ENCODE assay signal across 1 cellular context in the genomic region with DNA sequence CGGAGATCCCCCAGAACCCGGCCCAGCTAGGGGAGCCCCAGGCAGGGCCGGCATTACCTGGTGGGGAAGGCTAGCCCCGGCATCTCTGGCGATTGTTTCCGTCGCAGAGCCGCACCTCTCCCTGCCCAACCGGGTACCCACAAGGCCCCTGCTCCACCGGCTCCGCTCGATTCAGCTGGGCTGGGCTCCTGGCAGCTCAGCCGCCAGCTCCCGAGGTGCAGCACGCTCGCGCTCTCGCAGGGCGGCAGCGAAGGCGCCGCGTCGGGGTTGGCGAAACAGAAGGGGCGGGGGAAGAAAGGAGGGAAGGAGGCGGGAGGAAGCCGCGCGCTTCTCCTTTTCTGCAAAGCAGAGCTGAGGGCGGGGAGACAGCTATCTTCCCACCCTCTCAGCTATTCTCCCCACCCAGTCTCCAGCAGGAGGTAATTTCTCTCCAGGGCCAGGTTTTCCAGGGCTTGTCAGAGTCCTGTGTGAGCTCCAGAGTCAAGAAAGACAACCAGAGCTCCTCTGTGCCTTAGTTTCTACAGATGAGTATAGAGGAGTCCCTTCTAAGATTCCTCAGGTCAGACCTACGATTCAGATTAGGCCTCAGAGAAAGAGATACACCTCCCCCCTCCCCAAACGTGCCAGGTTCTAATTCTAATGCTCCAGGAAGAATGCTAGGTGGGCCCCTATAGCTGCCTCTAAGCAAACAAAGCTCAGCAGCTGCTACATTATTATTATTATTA.
TF ChIP-seq lines count a peak whose summit lies in the region.

No MANE protein-coding gene starts in this region.

TF ChIP-seq in GM12878, 131 proteins besides CTCF, POLR2A, EP300 and RAD21 (continued from another document and continues in another):
- peak; percentile 32 for TF ChIP-seq BCL3 (IDR thresholded peaks at IDR 0.05; ENCODE audit: borderline replicate concordance, insufficient read depth, low read depth, low read length, poor library complexity, severe bottlenecking)
- TF ChIP-seq HDAC6 (IDR thresholded peaks at IDR 0.05; ENCODE audit: unreplicated experiment): peak; percentile 53
- TF ChIP-seq BHLHE40 (IDR thresholded peaks at IDR 0.05; ENCODE audit: borderline replicate concordance in 1 of 2, low read depth in 2 of 2, low read length in 1 of 2): peak in 1 of 2 experiments; percentile 70; a peak in 1 of 4 replicates
- TF ChIP-seq SMC3 (IDR thresholded peaks at IDR 0.05; ENCODE audit: borderline replicate concordance, low read length): peak; percentile 18; the same call in 1 of the 2 replicates
- TF ChIP-seq TAF1 (IDR thresholded peaks at IDR 0.05; ENCODE audit: borderline replicate concordance, low read depth, low read length): peak; percentile 50; the same call in 1 of the 2 replicates
- TF ChIP-seq NR2C2 (IDR thresholded peaks at IDR 0.05; ENCODE audit: borderline replicate concordance, control insufficient read depth, insufficient read length, low read depth): no peak
- TF ChIP-seq ZNF384 (IDR thresholded peaks at IDR 0.05; ENCODE audit: borderline replicate concordance, low read depth, low read length): no peak
- TF ChIP-seq MEF2A (IDR thresholded peaks at IDR 0.05; ENCODE audit: insufficient read depth, low read depth, low read length): 0 out of 2 replicates have a peak, but pooled peaks have one; percentile 44
- no peak for TF ChIP-seq MEF2B (IDR thresholded peaks at IDR 0.05; ENCODE audit: partially characterized antibody, poor library complexity, severe bottlenecking)
- TF ChIP-seq LARP7 (IDR thresholded peaks at IDR 0.05): peak; percentile 62; the same call in 1 of the 2 replicates
- peak; percentile 65; the same call in 1 of the 2 replicates for TF ChIP-seq CREB1 (IDR thresholded peaks at IDR 0.05; ENCODE audit: low read depth)
- peak; percentile 38 for TF ChIP-seq GATAD2B (conservative IDR thresholded peaks at IDR 0.05; ENCODE audit: low read depth)
- TF ChIP-seq, protein P1, sequence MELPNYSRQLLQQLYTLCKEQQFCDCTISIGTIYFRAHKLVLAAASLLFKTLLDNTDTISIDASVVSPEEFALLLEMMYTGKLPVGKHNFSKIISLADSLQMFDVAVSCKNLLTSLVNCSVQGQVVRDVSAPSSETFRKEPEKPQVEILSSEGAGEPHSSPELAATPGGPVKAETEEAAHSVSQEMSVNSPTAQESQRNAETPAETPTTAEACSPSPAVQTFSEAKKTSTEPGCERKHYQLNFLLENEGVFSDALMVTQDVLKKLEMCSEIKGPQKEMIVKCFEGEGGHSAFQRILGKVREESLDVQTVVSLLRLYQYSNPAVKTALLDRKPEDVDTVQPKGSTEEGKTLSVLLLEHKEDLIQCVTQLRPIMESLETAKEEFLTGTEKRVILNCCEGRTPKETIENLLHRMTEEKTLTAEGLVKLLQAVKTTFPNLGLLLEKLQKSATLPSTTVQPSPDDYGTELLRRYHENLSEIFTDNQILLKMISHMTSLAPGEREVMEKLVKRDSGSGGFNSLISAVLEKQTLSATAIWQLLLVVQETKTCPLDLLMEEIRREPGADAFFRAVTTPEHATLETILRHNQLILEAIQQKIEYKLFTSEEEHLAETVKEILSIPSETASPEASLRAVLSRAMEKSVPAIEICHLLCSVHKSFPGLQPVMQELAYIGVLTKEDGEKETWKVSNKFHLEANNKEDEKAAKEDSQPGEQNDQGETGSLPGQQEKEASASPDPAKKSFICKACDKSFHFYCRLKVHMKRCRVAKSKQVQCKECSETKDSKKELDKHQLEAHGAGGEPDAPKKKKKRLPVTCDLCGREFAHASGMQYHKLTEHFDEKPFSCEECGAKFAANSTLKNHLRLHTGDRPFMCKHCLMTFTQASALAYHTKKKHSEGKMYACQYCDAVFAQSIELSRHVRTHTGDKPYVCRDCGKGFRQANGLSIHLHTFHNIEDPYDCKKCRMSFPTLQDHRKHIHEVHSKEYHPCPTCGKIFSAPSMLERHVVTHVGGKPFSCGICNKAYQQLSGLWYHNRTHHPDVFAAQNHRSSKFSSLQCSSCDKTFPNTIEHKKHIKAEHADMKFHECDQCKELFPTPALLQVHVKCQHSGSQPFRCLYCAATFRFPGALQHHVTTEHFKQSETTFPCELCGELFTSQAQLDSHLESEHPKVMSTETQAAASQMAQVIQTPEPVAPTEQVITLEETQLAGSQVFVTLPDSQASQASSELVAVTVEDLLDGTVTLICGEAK (IDR thresholded peaks at IDR 0.05; ENCODE audit: borderline replicate concordance): no peak
- TF ChIP-seq NBN (IDR thresholded peaks at IDR 0.05): 0 out of 2 replicates have a peak, but pooled peaks have one; percentile 21
- TF ChIP-seq ATF7 (IDR thresholded peaks at IDR 0.05; ENCODE audit: low read depth): no peak
- TF ChIP-seq, protein P2, sequence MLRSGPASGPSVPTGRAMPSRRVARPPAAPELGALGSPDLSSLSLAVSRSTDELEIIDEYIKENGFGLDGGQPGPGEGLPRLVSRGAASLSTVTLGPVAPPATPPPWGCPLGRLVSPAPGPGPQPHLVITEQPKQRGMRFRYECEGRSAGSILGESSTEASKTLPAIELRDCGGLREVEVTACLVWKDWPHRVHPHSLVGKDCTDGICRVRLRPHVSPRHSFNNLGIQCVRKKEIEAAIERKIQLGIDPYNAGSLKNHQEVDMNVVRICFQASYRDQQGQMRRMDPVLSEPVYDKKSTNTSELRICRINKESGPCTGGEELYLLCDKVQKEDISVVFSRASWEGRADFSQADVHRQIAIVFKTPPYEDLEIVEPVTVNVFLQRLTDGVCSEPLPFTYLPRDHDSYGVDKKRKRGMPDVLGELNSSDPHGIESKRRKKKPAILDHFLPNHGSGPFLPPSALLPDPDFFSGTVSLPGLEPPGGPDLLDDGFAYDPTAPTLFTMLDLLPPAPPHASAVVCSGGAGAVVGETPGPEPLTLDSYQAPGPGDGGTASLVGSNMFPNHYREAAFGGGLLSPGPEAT (IDR thresholded peaks at IDR 0.05; ENCODE audit: low read depth): peak; percentile 53; the same call in 1 of the 2 replicates
- TF ChIP-seq HDGF (IDR thresholded peaks at IDR 0.05): peak; percentile 55; the same call in 1 of the 2 replicates
- TF ChIP-seq, protein P3, sequence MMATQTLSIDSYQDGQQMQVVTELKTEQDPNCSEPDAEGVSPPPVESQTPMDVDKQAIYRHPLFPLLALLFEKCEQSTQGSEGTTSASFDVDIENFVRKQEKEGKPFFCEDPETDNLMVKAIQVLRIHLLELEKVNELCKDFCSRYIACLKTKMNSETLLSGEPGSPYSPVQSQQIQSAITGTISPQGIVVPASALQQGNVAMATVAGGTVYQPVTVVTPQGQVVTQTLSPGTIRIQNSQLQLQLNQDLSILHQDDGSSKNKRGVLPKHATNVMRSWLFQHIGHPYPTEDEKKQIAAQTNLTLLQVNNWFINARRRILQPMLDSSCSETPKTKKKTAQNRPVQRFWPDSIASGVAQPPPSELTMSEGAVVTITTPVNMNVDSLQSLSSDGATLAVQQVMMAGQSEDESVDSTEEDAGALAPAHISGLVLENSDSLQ (IDR thresholded peaks at IDR 0.05): peak; percentile 19; the same call in 1 of the 2 replicates
- TF ChIP-seq, protein P4, sequence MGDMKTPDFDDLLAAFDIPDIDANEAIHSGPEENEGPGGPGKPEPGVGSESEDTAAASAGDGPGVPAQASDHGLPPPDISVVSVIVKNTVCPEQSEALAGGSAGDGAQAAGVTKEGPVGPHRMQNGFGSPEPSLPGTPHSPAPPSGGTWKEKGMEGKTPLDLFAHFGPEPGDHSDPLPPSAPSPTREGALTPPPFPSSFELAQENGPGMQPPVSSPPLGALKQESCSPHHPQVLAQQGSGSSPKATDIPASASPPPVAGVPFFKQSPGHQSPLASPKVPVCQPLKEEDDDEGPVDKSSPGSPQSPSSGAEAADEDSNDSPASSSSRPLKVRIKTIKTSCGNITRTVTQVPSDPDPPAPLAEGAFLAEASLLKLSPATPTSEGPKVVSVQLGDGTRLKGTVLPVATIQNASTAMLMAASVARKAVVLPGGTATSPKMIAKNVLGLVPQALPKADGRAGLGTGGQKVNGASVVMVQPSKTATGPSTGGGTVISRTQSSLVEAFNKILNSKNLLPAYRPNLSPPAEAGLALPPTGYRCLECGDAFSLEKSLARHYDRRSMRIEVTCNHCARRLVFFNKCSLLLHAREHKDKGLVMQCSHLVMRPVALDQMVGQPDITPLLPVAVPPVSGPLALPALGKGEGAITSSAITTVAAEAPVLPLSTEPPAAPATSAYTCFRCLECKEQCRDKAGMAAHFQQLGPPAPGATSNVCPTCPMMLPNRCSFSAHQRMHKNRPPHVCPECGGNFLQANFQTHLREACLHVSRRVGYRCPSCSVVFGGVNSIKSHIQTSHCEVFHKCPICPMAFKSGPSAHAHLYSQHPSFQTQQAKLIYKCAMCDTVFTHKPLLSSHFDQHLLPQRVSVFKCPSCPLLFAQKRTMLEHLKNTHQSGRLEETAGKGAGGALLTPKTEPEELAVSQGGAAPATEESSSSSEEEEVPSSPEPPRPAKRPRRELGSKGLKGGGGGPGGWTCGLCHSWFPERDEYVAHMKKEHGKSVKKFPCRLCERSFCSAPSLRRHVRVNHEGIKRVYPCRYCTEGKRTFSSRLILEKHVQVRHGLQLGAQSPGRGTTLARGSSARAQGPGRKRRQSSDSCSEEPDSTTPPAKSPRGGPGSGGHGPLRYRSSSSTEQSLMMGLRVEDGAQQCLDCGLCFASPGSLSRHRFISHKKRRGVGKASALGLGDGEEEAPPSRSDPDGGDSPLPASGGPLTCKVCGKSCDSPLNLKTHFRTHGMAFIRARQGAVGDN (IDR thresholded peaks at IDR 0.05): peak; percentile 41; the same call in 1 of the 2 replicates
- no peak for TF ChIP-seq ZBED1 (IDR thresholded peaks at IDR 0.05; ENCODE audit: borderline replicate concordance)
- TF ChIP-seq, protein P5, sequence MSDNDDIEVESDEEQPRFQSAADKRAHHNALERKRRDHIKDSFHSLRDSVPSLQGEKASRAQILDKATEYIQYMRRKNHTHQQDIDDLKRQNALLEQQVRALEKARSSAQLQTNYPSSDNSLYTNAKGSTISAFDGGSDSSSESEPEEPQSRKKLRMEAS (IDR thresholded peaks at IDR 0.05; ENCODE audit: low read depth, low read length): peak; percentile 47; the same call in 1 of the 2 replicates
- peak; percentile 28; the same call in 1 of the 2 replicates for TF ChIP-seq BACH1 (IDR thresholded peaks at IDR 0.05; ENCODE audit: borderline replicate concordance)
- TF ChIP-seq, protein P6, sequence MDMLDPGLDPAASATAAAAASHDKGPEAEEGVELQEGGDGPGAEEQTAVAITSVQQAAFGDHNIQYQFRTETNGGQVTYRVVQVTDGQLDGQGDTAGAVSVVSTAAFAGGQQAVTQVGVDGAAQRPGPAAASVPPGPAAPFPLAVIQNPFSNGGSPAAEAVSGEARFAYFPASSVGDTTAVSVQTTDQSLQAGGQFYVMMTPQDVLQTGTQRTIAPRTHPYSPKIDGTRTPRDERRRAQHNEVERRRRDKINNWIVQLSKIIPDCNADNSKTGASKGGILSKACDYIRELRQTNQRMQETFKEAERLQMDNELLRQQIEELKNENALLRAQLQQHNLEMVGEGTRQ (IDR thresholded peaks at IDR 0.05; ENCODE audit: borderline replicate concordance, low read depth, low read length): no peak
- no peak for TF ChIP-seq CEBPB (IDR thresholded peaks at IDR 0.05; ENCODE audit: borderline replicate concordance in 1 of 2, low read depth in 2 of 2, low read length in 2 of 2)
- no peak for TF ChIP-seq PAX8 (IDR thresholded peaks at IDR 0.05)
- TF ChIP-seq SRF (IDR thresholded peaks at IDR 0.05; ENCODE audit: low read depth in 2 of 2, low read length in 2 of 2): 0 out of 4 replicates have a peak, but pooled peaks of 1 of the 2 experiments have one; percentile 20
- TF ChIP-seq TCF12 (IDR thresholded peaks at IDR 0.05; ENCODE audit: low read depth, low read length): no peak
- TF ChIP-seq CHD1 (IDR thresholded peaks at IDR 0.05; ENCODE audit: low read depth, low read length): no peak
- TF ChIP-seq MLLT1 (IDR thresholded peaks at IDR 0.05): peak; percentile 66; the same call in 1 of the 2 replicates
- no peak for TF ChIP-seq E4F1 (IDR thresholded peaks at IDR 0.05; ENCODE audit: borderline replicate concordance, partially characterized antibody)
